Comparison of ENCODE assay signal across 8 cellular contexts in the genomic region with DNA sequence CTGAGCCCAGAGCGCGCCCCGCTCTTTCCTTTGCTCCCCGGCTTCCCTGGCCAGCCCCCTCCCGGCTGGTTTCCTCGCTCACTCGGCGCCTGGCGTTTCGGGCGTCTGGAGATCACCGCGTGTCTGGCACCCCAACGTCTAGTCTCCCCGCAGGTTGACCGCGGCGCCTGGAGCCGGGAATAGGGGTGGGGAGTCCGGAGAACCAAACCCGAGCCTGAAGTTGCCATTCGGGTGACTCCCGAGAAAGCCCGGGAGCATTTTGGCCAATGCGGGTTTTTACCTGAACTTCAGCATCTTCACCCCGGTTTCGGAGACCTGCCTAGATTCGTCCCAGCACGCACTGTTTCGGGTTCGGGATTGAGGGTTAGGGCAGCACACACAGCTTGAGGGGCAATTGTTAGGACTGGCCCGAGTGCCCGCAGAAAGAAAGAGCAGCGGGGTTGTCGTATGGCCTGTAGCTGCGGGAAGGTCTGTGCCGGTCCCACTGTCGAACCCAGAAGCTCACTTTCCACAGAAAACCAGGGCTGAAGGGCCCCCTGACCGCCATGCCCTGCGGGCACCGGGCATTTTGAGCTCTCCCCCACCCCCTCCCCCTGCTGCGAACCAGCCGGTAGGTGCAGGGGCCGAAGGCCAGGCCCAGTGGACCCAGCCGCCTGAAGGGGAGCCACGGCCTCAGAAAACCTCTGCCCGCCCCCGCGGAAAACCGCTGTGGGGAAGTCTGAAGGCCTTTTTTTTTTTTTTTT.
DNase-seq lines count a peak whose midpoint lies in the region; ATAC-seq and TF ChIP-seq lines count a peak whose summit lies in the region.

No MANE protein-coding gene starts in this region.

- ATAC-seq in HG03108 (IDR thresholded peaks at IDR 0.05; ENCODE audit: unreplicated experiment) (no peak), GM18858 (IDR thresholded peaks at IDR 0.05; ENCODE audit: unreplicated experiment) (no peak)

- H3K9me3 ChIP-seq in HEK293 (ENCODE audit: control insufficient read depth, insufficient read depth, low read depth, low read length): no peaks in the 10 kb centered on the region

- no peak overlapping the region; the same call in 1 of the 2 replicates for H3K27ac ChIP-seq in HEK293 (ENCODE audit: extremely low read depth, low read depth, low read length)

- H3K4me3 Mint-ChIP-seq in activated T-cell treated with anti-CD3 and anti-CD28 coated beads, Interleukin-2, amount 50 U/mL, for 24 hours: peak overlapping the region; percentile 89

- H3K27ac Mint-ChIP-seq in activated T-cell treated with anti-CD3 and anti-CD28 coated beads, Interleukin-2, amount 50 U/mL, for 24 hours: no peak overlapping the region

- H3K4me3 ChIP-seq in HEK293 (ENCODE audit: low read depth, low read length) (peak overlapping the region; percentile 75), iPS-11a (ENCODE audit: low read depth, low read length) (peak overlapping the region; percentile 70)

- no peaks in the 10 kb centered on the region for H3K9me3 Mint-ChIP-seq in activated T-cell treated with anti-CD3 and anti-CD28 coated beads, Interleukin-2, amount 50 U/mL, for 24 hours

- DNase-seq in activated T-cell treated with anti-CD3 and anti-CD28 coated beads, Interleukin-2, amount 50 U/mL, for 24 hours: peak; percentile 71
- DNase-seq in stimulated activated CD4-positive, alpha-beta T cell treated with anti-CD3 and anti-CD28 coated beads, Interleukin-2, amount 100 ng/mL, for 48 hours: peak; percentile 43 to 47
- DNase-seq in NCI-H146 treated with DMSO at 0.1 percent for 48 hours (lab: John Stamatoyannopoulos, UW; ENCODE audit: unreplicated experiment) (no peak), RKO (ENCODE audit: low spot score) (no peak)

- no peak for TF ChIP-seq CTCF in HEK293 (tag by site-specific recombination; IDR thresholded peaks at IDR 0.05)

- H3K4me1 ChIP-seq in HEK293 (ENCODE audit: control insufficient read depth, insufficient read depth, low read length): no peaks in the 10 kb centered on the region; the same call in 1 of the 2 replicates

- CTCF ChIA-PET in HEK293 (lab: Yijun Ruan, JAX): interaction anchor here (0.6 to 1.8 kb wide), 4 partner anchors 18 to 1113 kb away, joined by 3 to 5 read pairs (median 5); no protein-coding TSS in a partner anchor

- peaks cover 25% of the 10 kb centered on the region for H3K36me3 Mint-ChIP-seq in activated T-cell treated with anti-CD3 and anti-CD28 coated beads, Interleukin-2, amount 50 U/mL, for 24 hours (ENCODE audit: low read depth)

- POLR2A ChIA-PET in HEK293 (lab: Yijun Ruan, JAX): interaction anchor here (0.7 to 1.5 kb wide), 3 partner anchors 15 to 105 kb away, joined by 3 to 7 read pairs (median 3); no protein-coding TSS in a partner anchor

- peaks cover 0 to 35% of the 10 kb centered on the region in 2 experiments; a peak in 1 of 3 replicates for H3K36me3 ChIP-seq in HEK293 (ENCODE audit: control insufficient read depth in 2 of 2, insufficient read depth in 1 of 2, low read length in 2 of 2)

- peaks cover 20% of the 10 kb centered on the region for H3K27me3 Mint-ChIP-seq in activated T-cell treated with anti-CD3 and anti-CD28 coated beads, Interleukin-2, amount 50 U/mL, for 24 hours

- peaks cover 35% of the 10 kb centered on the region for H3K4me1 Mint-ChIP-seq in activated T-cell treated with anti-CD3 and anti-CD28 coated beads, Interleukin-2, amount 50 U/mL, for 24 hours (ENCODE audit: low read depth)

TF ChIP-seq in HEK293, 187 proteins besides CTCF, POLR2A, EP300 and RAD21:
- peak; percentile 42 for TF ChIP-seq ZFHX2 (tag by site-specific recombination; conservative IDR thresholded peaks at IDR 0.05)
- TF ChIP-seq KLF9 (tag by site-specific recombination; IDR thresholded peaks at IDR 0.05; ENCODE audit: low read depth): no peak

Comparison
In these comparisons a context has a peak if more than half of its experiments do, and no peak if none do; other contexts are left out.
1. DNase-seq: peak in activated T-cell treated with anti-CD3 and anti-CD28 coated beads, Interleukin-2, amount 50 U/mL, for 24 hours (single experiment) and stimulated activated CD4-positive, alpha-beta T cell treated with anti-CD3 and anti-CD28 coated beads, Interleukin-2, amount 100 ng/mL, for 48 hours (2 of 2); none in NCI-H146 treated with DMSO at 0.1 percent for 48 hours (single experiment) and RKO (single experiment).